Comparison of ENCODE assay signal across 8 cellular contexts in the genomic region with DNA sequence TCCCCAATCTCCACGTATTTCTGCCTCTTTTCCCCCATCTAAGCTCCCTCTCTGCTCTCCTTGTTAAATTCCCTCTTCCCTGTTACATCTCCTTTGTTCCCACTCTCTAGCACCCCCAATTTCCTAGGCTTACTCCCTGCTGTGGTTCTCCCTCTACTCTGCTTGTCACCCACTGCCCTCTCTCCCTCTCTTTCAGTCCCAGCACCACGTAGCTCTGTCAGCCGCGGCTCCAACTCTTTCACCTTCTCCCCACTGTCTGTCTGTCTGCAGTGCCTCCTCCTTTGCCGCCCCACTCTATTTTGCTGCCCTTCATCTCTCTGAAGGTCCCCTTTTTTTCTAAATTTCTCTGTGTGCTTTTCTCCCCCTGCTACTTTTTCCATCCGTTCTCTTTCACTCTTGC. TPM values are rescaled to one million over a fixed set of nuclear protein-coding genes. Genes with fewer than 3 reads are reported as not detected.
DNase-seq lines count a peak whose midpoint lies in the region; ATAC-seq and TF ChIP-seq lines count a peak whose summit lies in the region.

No MANE protein-coding gene starts in this region.

- H3K27me3 ChIP-seq in BJ (ENCODE audit: control insufficient read depth, insufficient read depth, low read length) (no peaks in the 10 kb centered on the region), duodenal mucosa (ENCODE audit: control insufficient read depth in 1 of 2, insufficient read depth in 2 of 2, low read length in 2 of 2) (no peaks in the 10 kb centered on the region)

- peak overlapping the region; percentile 71 to 95 for H3K9ac ChIP-seq in duodenal mucosa (ENCODE audit: low read depth in 1 of 2, low read length in 2 of 2)

- H3K36me3 Mint-ChIP-seq in naive B cell, result peaks cover 34 to 61% of the 10 kb centered on the region in 2 donors

- no peaks in the 10 kb centered on the region for H3K27me3 Mint-ChIP-seq in naive B cell

- ATAC-seq in naive B cell (ENCODE audit: low read depth in 2 of 2), result no peak
- no peak for ATAC-seq in HG02759 (IDR thresholded peaks at IDR 0.05; ENCODE audit: unreplicated experiment)

- H3K4me3 ChIP-seq in BJ (ENCODE audit: low read depth, low read length) (peak overlapping the region; percentile 79), LNCaP clone FGC (ENCODE audit: low read depth, low read length) (peak overlapping the region; percentile 99), duodenal mucosa (ENCODE audit: low read depth in 1 of 2, low read length in 2 of 2) (peak overlapping the region; percentile 94 to 100)

- no peak for TF ChIP-seq CTCF in BJ (IDR thresholded peaks at IDR 0.05; ENCODE audit: insufficient read depth, low read depth, low read length)
- no peak for TF ChIP-seq CTCF in LNCaP clone FGC (IDR thresholded peaks at IDR 0.05; ENCODE audit: control insufficient read depth, extremely low read depth, insufficient read depth)

- CTCF ChIA-PET in BJ (lab: Yijun Ruan, JAX), result interaction anchor here (0.6 kb wide), 1 partner anchor 176 kb away, joined by 3 read pairs; no protein-coding TSS in a partner anchor

- peak overlapping the region; percentile 48 to 97 (median 90) for H3K27ac Mint-ChIP-seq in naive B cell

- POLR2A ChIA-PET in BJ (lab: Charles Lee), result no interaction called here

- peaks cover 28 to 37% of the 10 kb centered on the region in 2 donors for H3K9me3 ChIP-seq in duodenal mucosa (ENCODE audit: control insufficient read depth in 1 of 2, low read length in 2 of 2)

- peaks cover 3% of the 10 kb centered on the region for H3K36me3 ChIP-seq in BJ (ENCODE audit: control insufficient read depth, insufficient read depth, low read length)
- H3K36me3 ChIP-seq in duodenal mucosa (ENCODE audit: control insufficient read depth in 1 of 2, insufficient read depth in 2 of 2, low read length in 2 of 2), result peaks cover 7 to 11% of the 10 kb centered on the region in 2 donors

- peaks cover 6 to 11% of the 10 kb centered on the region in 2 donors for H3K4me1 ChIP-seq in duodenal mucosa (ENCODE audit: control insufficient read depth in 1 of 2, insufficient read depth in 2 of 2, low read length in 2 of 2)

- peaks cover 30 to 51% (median 47%) of the 10 kb centered on the region in 3 donors for H3K4me1 Mint-ChIP-seq in naive B cell

- no peak overlapping the region for H3K27ac ChIP-seq in duodenal mucosa (ENCODE audit: low read depth, low read length)

- peaks cover 12 to 78% (median 34%) of the 10 kb centered on the region in 7 donors for H3K9me3 Mint-ChIP-seq in naive B cell

- no peak for DNase-seq in BJ (ENCODE audit: low read depth)
- DNase-seq in LNCaP clone FGC (ENCODE audit: low read depth), result no peak
- DNase-seq in naive B cell, result no peak
- no peak for DNase-seq in activated effector memory CD4-positive, alpha-beta T cell treated with Interleukin-2 at 50 U/mL for 16 hours
- no peak for DNase-seq in NK-92 (lab: John Stamatoyannopoulos, UW; ENCODE audit: unreplicated experiment)
- DNase-seq in SKM-1 (lab: John Stamatoyannopoulos, UW; ENCODE audit: unreplicated experiment), result no peak

- peak overlapping the region; percentile 94 to 99 (median 98) for H3K4me3 Mint-ChIP-seq in naive B cell

RNA-seq across cellular contexts. Expression of a gene that starts 1.0 kb away (rescaled TPM):
- polyA plus RNA-seq in BJ (2011; rRNA removed), result 4.8 and 6.7 TPM in 2 replicates
- 14.9 and 15.6 TPM in 2 replicates for polyA minus RNA-seq in BJ (2011; rRNA and poly(A)+ RNA removed)
- polyA plus RNA-seq in naive B cell (ENCODE audit: low read depth in 6 of 6), result 1 to 10 TPM; 2.9 to 8.2 (median 4.2) TPM

RNA-seq across cellular contexts. Expression of a gene that starts 45.2 kb away (rescaled TPM):
- 2.6 and 3.1 TPM in 2 replicates for polyA plus RNA-seq in BJ (2011; rRNA removed)
- 3.2 and 5.2 TPM in 2 replicates for polyA minus RNA-seq in BJ (2011; rRNA and poly(A)+ RNA removed)
- 1 to 10 TPM; 2.2 to 7.1 (median 4.9) TPM for polyA plus RNA-seq in naive B cell (ENCODE audit: low read depth in 6 of 6)

RNA-seq across cellular contexts. Expression of a gene that starts 45.9 kb away (rescaled TPM):
- polyA plus RNA-seq in BJ (2011; rRNA removed) (1.9 and 4.4 TPM in 2 replicates), naive B cell (ENCODE audit: low read depth in 6 of 6) (1 to 10 TPM; 1.1 to 9.3 (median 5.9) TPM)
- polyA minus RNA-seq in BJ (2011; rRNA and poly(A)+ RNA removed), result 2.9 and 3.7 TPM in 2 replicates
